Comparison of ENCODE assay signal across 10 cellular contexts in the genomic region with DNA sequence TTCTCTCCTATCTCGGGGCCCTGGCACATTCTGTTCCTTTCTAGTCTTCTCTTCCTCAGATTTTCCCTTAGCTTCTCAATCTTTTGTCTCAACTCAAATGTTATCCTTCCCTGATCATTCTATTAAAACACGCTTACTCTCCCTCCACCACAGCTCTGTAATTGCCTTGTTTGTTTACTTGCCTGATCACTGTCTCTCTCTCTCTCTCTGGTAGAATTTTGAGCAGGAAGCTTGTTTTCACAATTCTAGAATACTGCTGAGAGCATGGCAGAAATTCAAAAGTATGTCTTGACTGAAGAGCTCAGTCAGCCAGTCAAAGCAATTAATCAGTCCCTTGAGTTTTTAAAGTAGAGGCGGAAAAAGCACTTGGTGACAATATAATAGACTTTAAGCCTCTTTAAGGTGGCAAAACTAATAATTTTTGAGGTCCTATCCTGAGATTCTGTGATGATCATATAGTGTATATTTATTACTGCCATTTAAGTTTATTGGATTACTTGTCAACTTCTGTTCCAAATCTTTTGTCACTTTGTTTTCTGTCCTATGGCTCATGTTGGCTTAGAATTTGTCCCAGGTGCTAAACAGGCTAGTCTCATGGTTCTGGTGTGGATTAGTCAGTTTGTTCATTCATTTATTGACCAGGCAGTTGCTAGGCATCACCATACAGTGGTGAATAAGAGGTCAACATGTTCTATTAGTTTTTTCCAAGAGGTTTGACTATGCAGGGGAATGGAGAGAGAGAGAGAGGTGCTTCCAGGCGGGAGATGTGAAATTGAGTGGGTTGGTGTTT. TPM values are rescaled to one million over a fixed set of nuclear protein-coding genes. Genes with fewer than 3 reads are reported as not detected.
DNase-seq lines count a peak whose midpoint lies in the region; ATAC-seq, FAIRE-seq and TF ChIP-seq lines count a peak whose summit lies in the region.
"Had no signal": no experiment of that assay in that cellular context is flagged by ENCODE, and none has a peak within 500 bp of the region (broad histone marks: within the 10 kb centered on the region; RNA-seq: fewer than 3 reads in every experiment).

No MANE protein-coding gene starts in this region.

- no peak overlapping the region for H3K27ac ChIP-seq in K562 (ENCODE audit: extremely low read depth, low read depth, low read length)
- peak overlapping the region; percentile 5 for H3K27ac ChIP-seq in lower lobe of right lung

- no peak for TF ChIP-seq RAD21 in K562 (CRISPR knock-in tag; conservative IDR thresholded peaks at IDR 0.05 in 1 of 2, IDR thresholded peaks at IDR 0.05 in 1 of 2)

- TF ChIP-seq POLR2A in K562 (conservative IDR thresholded peaks at IDR 0.05): no peak

- in situ Hi-C loops in ACHN (cut with HindIII; ENCODE audit: low pct_ligation_motif_present, low pct_unique_long_range_greater_than_20kb, low sequenced_read_pairs) (no loop called here), K562 (cut with MboI) (no loop called here)

- 55% methylated on average over 3 of the region's 4 CpGs for WGBS in K562 (ENCODE audit: insufficient coverage, low coverage, missing lambda C conversion rate)

- BruUV-seq in K562 (replicated peaks; lab: Mats Ljungman, UMichigan): no TSS peak

- peak overlapping the region in 2 of 3 donors; percentile 69 to 76 for H3K27ac Mint-ChIP-seq in IgD-negative memory B cell

- intact Hi-C loops in K562 (cut with micrococcal nuclease) (loop anchor here (10.0 kb wide), 1 partner anchor 154 kb away; no protein-coding TSS in a partner anchor), lower lobe of right lung (cut with DNase I) (no loop called here)

- no peak overlapping the region for H2AFZ ChIP-seq in K562 (ENCODE audit: low read depth, low read length)

- peaks cover 59% of the 10 kb centered on the region for H3K79me2 ChIP-seq in K562 (ENCODE audit: control insufficient read depth, insufficient read depth, low read length)

- 0 out of 2 replicates have a peak, but pooled peaks cover 11% of the 10 kb centered on the region for H4K20me1 ChIP-seq in K562 (replicated peaks; ENCODE audit: control insufficient read depth, insufficient read depth, low read length)

- H3K9me3 ChIP-seq in K562 (replicated peaks; ENCODE audit: control insufficient read depth, insufficient read depth, low read depth, low read length): no peaks in the 10 kb centered on the region
- no peaks in the 10 kb centered on the region for H3K9me3 ChIP-seq in lower lobe of right lung

- H3K36me3 ChIP-seq in K562 (ENCODE audit: control insufficient read depth, insufficient read depth, low read length): peaks cover 49% of the 10 kb centered on the region
- H3K36me3 ChIP-seq in lower lobe of right lung: peaks cover 29% of the 10 kb centered on the region

- peaks cover 2% of the 10 kb centered on the region for H3K36me3 Mint-ChIP-seq in IgD-negative memory B cell

- POLR2A ChIA-PET in K562 (lab: Yijun Ruan, JAX): no interaction called here

- ATAC-seq in K562: no peak
- ATAC-seq in lower lobe of right lung: no peak
- ATAC-seq in GM19397 (IDR thresholded peaks at IDR 0.05; ENCODE audit: unreplicated experiment): no peak
- no peak for ATAC-seq in GM19463 (IDR thresholded peaks at IDR 0.05; ENCODE audit: unreplicated experiment)
- no peak for ATAC-seq in GM21717 (IDR thresholded peaks at IDR 0.05; ENCODE audit: unreplicated experiment)

- FAIRE-seq in K562 (lab: Jason Lieb, UNC): no peak

- no peaks in the 10 kb centered on the region for H3K27me3 ChIP-seq in K562 (ENCODE audit: control insufficient read depth in 2 of 2, insufficient read depth in 2 of 2, low read length in 2 of 2)
- no peaks in the 10 kb centered on the region for H3K27me3 ChIP-seq in lower lobe of right lung (ENCODE audit: low read depth)

- no peaks in the 10 kb centered on the region for H3K9me3 Mint-ChIP-seq in IgD-negative memory B cell

- H3K4me3 Mint-ChIP-seq in IgD-negative memory B cell: peak overlapping the region; percentile 1 to 100 (median 91)

- H3K4me1 Mint-ChIP-seq in IgD-negative memory B cell: peaks cover 24 to 35% (median 35%) of the 10 kb centered on the region in 3 donors

- CTCF ChIA-PET in K562 (lab: Yijun Ruan, JAX; ENCODE audit: low intra/inter-chr PET ratio): no interaction called here

- H3K4me1 ChIP-seq in K562 (replicated peaks in 1 of 2; ENCODE audit: control insufficient read depth in 2 of 2, insufficient read depth in 2 of 2, low read length in 2 of 2): peaks cover 0 to 9% of the 10 kb centered on the region in 2 experiments; a peak in 2 of 5 replicates
- H3K4me1 ChIP-seq in lower lobe of right lung: peaks cover 24% of the 10 kb centered on the region

- H3K27me3 Mint-ChIP-seq in IgD-negative memory B cell: peaks cover 3% of the 10 kb centered on the region

- peak overlapping the region; percentile 39 for H3K4me2 ChIP-seq in K562 (ENCODE audit: insufficient read depth, low read length)

- peak overlapping the region in 1 of 2 experiments; percentile 96; a peak in 1 of 4 replicates for H3K9ac ChIP-seq in K562 (ENCODE audit: insufficient read depth in 1 of 2, low read depth in 2 of 2, low read length in 2 of 2)

- H3K4me3 ChIP-seq in K562 (peak overlapping the region; percentile 90; the same call in 1 of the 2 replicates), lower lobe of right lung (no peak overlapping the region)

- TF ChIP-seq CTCF in K562 (IDR thresholded peaks at IDR 0.05 in 2 of 3, conservative IDR thresholded peaks at IDR 0.05 in 1 of 3; ENCODE audit: insufficient read depth in 2 of 3, low read depth in 1 of 3, low read length in 3 of 3) (no peak), lower lobe of right lung (IDR thresholded peaks at IDR 0.05) (no peak)

- H3K9me1 ChIP-seq in K562 (ENCODE audit: control insufficient read depth, insufficient read depth, low read length): no peaks in the 10 kb centered on the region

- DNase-seq in ACHN: peak; percentile 20
- DNase-seq in K562 (ENCODE audit: extremely low read depth in 1 of 4, low spot score in 3 of 4): no peak
- DNase-seq in lower lobe of right lung: no peak
- DNase-seq in NCI-H2029 treated with DMSO at 0.1 percent for 48 hours (lab: John Stamatoyannopoulos, UW): no peak
- DNase-seq: EL had no signal

- TF ChIP-seq EP300 in K562 (IDR thresholded peaks at IDR 0.05; ENCODE audit: low read length): no peak

TF ChIP-seq in K562, 482 proteins besides CTCF, POLR2A, EP300 and RAD21 (continues in another document):
- TF ChIP-seq, protein P1, sequence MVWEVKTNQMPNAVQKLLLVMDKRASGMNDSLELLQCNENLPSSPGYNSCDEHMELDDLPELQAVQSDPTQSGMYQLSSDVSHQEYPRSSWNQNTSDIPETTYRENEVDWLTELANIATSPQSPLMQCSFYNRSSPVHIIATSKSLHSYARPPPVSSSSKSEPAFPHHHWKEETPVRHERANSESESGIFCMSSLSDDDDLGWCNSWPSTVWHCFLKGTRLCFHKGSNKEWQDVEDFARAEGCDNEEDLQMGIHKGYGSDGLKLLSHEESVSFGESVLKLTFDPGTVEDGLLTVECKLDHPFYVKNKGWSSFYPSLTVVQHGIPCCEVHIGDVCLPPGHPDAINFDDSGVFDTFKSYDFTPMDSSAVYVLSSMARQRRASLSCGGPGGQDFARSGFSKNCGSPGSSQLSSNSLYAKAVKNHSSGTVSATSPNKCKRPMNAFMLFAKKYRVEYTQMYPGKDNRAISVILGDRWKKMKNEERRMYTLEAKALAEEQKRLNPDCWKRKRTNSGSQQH (CRISPR knock-in tag; IDR thresholded peaks at IDR 0.05): no peak
- TF ChIP-seq KDM1A (IDR thresholded peaks at IDR 0.05): no peak
- TF ChIP-seq TSC22D4 (tag; IDR thresholded peaks at IDR 0.05): no peak
- TF ChIP-seq FOXA3 (CRISPR knock-in tag; conservative IDR thresholded peaks at IDR 0.05 in 1 of 2, IDR thresholded peaks at IDR 0.05 in 1 of 2): peak in 1 of 2 experiments; percentile 57; a peak in 1 of 4 replicates

RNA-seq across cellular contexts. Expression of a gene that starts 2.3 kb away (rescaled TPM):
- polyA plus RNA-seq in IgD-negative memory B cell (38.3 TPM), K562 (2011; rRNA removed) (206 and 257 TPM in 2 replicates), K562 (2014; fragmentation: Illumina TruSeq; extraction: Trizol) (177 and 236 TPM in 2 replicates), K562 (2014; fragmentation: Nextera tagmentation; extraction: Ambion mirVana) (100 to 1,000 TPM; 117 to 147 TPM), K562 (2014; rRNA removed) (103 and 105 TPM in 2 replicates)
- total RNA-seq in K562 (2011; cell fraction: chromatin; rRNA removed; ENCODE audit: low replicate concordance): 70.9 and 146 TPM in 2 replicates
- 39.5 and 50.9 TPM in 2 replicates for total RNA-seq in K562 (2011; cell fraction: nucleolus; rRNA removed)
- total RNA-seq in K562 (2011; cell fraction: nucleoplasm; rRNA removed): 71.0 and 106 TPM in 2 replicates
- total RNA-seq in K562 (2014; rRNA removed) (100 TPM in 2 replicates), K562 (2014; rRNA removed; fragmentation: Illumina TruSeq; extraction: Trizol) (158 and 179 TPM in 2 replicates), K562 (2015; rRNA removed; fragmentation: Illumina TruSeq; extraction: Trizol) (140 and 150 TPM in 2 replicates), K562 (2021) (127 and 130 TPM in 2 replicates), lower lobe of right lung (55.3 TPM)
- 180 and 186 TPM in 2 replicates for polyA plus RNA-seq in K562 (2011; cell fraction: cytosol; rRNA removed)
- 108 and 113 TPM in 2 replicates for polyA plus RNA-seq in K562 (2011; cell fraction: nucleus; rRNA removed)
- 58.2 and 146 TPM in 2 replicates for polyA plus RNA-seq in K562 (2012)
- 408 and 632 TPM in 2 replicates for polyA minus RNA-seq in K562 (2011; rRNA and poly(A)+ RNA removed)
- polyA minus RNA-seq in K562 (2011; cell fraction: cytosol; rRNA and poly(A)+ RNA removed): 79.8 and 106 TPM in 2 replicates
- polyA minus RNA-seq in K562 (2011; cell fraction: nucleus; rRNA and poly(A)+ RNA removed): 48.7 and 79.3 TPM in 2 replicates

RNA-seq across cellular contexts. Expression of a gene that starts 21.6 kb away (rescaled TPM):
- polyA plus RNA-seq in IgD-negative memory B cell (not detected), K562 (2011; rRNA removed) (0.08 and 0.24 TPM in 2 replicates), K562 (2014; fragmentation: Illumina TruSeq; extraction: Trizol) (not detected in 2 replicates), K562 (2014; fragmentation: Nextera tagmentation; extraction: Ambion mirVana) (not detected), K562 (2014; rRNA removed) (not detected in 2 replicates)
- 0.12 TPM in 1 of 2 replicates, not detected in the other for total RNA-seq in K562 (2011; cell fraction: chromatin; rRNA removed; ENCODE audit: low replicate concordance)
- not detected in 2 replicates for total RNA-seq in K562 (2011; cell fraction: nucleolus; rRNA removed)
- total RNA-seq in K562 (2011; cell fraction: nucleoplasm; rRNA removed): not detected in 2 replicates
- total RNA-seq in K562 (2014; rRNA removed) (not detected in 2 replicates), K562 (2014; rRNA removed; fragmentation: Illumina TruSeq; extraction: Trizol) (not detected in 2 replicates), K562 (2015; rRNA removed; fragmentation: Illumina TruSeq; extraction: Trizol) (0.18 and 0.23 TPM in 2 replicates), K562 (2021) (0.11 and 0.22 TPM in 2 replicates), lower lobe of right lung (0.97 TPM)
- polyA plus RNA-seq in K562 (2011; cell fraction: cytosol; rRNA removed): 0.07 and 0.35 TPM in 2 replicates
- polyA plus RNA-seq in K562 (2011; cell fraction: nucleus; rRNA removed): 0.09 and 0.18 TPM in 2 replicates
- polyA plus RNA-seq in K562 (2012): 0.04 and 0.12 TPM in 2 replicates
- polyA minus RNA-seq in K562 (2011; rRNA and poly(A)+ RNA removed): 0.07 and 0.09 TPM in 2 replicates
- polyA minus RNA-seq in K562 (2011; cell fraction: cytosol; rRNA and poly(A)+ RNA removed): 0.82 TPM in 1 of 2 replicates, not detected in the other
- not detected in 2 replicates for polyA minus RNA-seq in K562 (2011; cell fraction: nucleus; rRNA and poly(A)+ RNA removed)
- total RNA-seq: mononuclear cell had no signal
